22 cellular contexts compared by ENCODE assay signal in the genomic region with DNA sequence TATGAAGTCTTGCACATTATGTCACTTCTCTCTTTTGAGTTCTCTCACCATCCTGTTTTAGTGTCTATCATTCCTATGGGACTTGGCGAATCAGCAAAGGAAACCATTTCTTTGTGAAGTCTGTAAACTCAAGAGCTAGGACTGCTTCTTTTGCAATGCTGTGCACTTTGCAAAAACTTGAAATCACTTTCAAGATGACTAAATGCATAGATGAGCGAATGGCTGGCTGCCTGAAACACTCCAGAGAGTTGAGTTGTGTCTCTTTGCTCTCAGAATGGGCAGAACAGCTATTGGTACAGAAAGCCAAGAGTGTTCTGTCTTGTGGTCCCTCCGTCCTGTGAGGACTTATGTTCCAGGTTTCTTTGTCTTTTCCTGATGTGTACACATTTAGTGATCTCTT. TPM values are rescaled to one million over a fixed set of nuclear protein-coding genes. Genes with fewer than 3 reads are reported as not detected.
DNase-seq lines count a peak whose midpoint lies in the region; ATAC-seq lines count a peak whose summit lies in the region.
"Had no signal": no experiment of that assay in that cellular context is flagged by ENCODE, and none has a peak within 500 bp of the region (broad histone marks: within the 10 kb centered on the region; RNA-seq: fewer than 3 reads in every experiment).

No MANE protein-coding gene starts in this region.

- H3K4me2 ChIP-seq in mesenchymal stem cell (ENCODE audit: low read length, poor library complexity, severe bottlenecking), result no peak overlapping the region

- peak; percentile 27 for DNase-seq in activated CD4-positive, alpha-beta T cell treated with anti-CD3 and anti-CD28 coated beads for 36 hours
- no peak for DNase-seq in activated CD4-positive, alpha-beta T cell treated with anti-CD3 and anti-CD28 coated beads for 1 hour
- DNase-seq in mesenchymal stem cell, result no peak
- DNase-seq in activated CD4-positive, alpha-beta T cell treated with anti-CD3 and anti-CD28 coated beads, Interleukin-2, amount 50 U/mL, for 48 hours, result no peak
- DNase-seq in EL, result no peak
- DNase-seq: activated CD4-positive, alpha-beta T cell treated with anti-CD3 and anti-CD28 coated beads, Interleukin-2, amount 50 U/mL, for 1 hour; activated T-cell treated with anti-CD3 and anti-CD28 coated beads, Interleukin-2, amount 50 U/mL, for 1 hour; BE2C; dermis blood vessel endothelial cell; gastrocnemius medialis; Kasumi-1; kidney glomerular epithelial cell; NCI-H1417 treated with DMSO at 0.1 percent for 48 hours; NCI-H526; small intestine; tibial artery had no signal

- CTCF ChIA-PET in activated CD4-positive, alpha-beta T cell treated with anti-CD3 and anti-CD28 coated beads for 36 hours (lab: Charles Lee), result interaction anchor here (0.6 to 1.2 kb wide), 3 partner anchors 29 to 436 kb away, joined by 3 read pairs; no protein-coding TSS in a partner anchor

- no peak overlapping the region for H2AFZ ChIP-seq in mesenchymal stem cell (ENCODE audit: low read depth, low read length)

- no peaks in the 10 kb centered on the region for H3K36me3 ChIP-seq in mesenchymal stem cell (ENCODE audit: control insufficient read depth in 1 of 2, insufficient read depth in 2 of 2, low read depth in 1 of 2, low read length in 2 of 2)
- H3K36me3 ChIP-seq: BE2C, gastrocnemius medialis, tibial artery had no signal

- H3K18ac ChIP-seq in mesenchymal stem cell (ENCODE audit: low read depth in 1 of 2, low read length in 2 of 2), result no peak overlapping the region

- H3K27ac ChIP-seq in mesenchymal stem cell (ENCODE audit: low read length, poor library complexity, severe bottlenecking), result no peak overlapping the region
- H3K27ac ChIP-seq: 22Rv1, gastrocnemius medialis, tibial artery had no signal

- intact Hi-C loops in activated CD4-positive, alpha-beta T cell treated with anti-CD3 and anti-CD28 coated beads for 36 hours (cut with DNase I, micrococcal nuclease), result no loop called here

- no peak overlapping the region for H4K91ac ChIP-seq in mesenchymal stem cell (ENCODE audit: low read length)

- peaks cover 1% of the 10 kb centered on the region for H3K9me3 Mint-ChIP-seq in activated CD4-positive, alpha-beta T cell treated with anti-CD3 and anti-CD28 coated beads for 36 hours (ENCODE audit: low read depth)
- H3K9me3 Mint-ChIP-seq: natural killer cell treated with Interleukin-12 subunit alpha and Interleukin-12 subunit beta and Interleukin-15 and Interleukin-18, amount 100 ng/mL, for 72 hours had no signal

- H3K27me3 ChIP-seq in mesenchymal stem cell (ENCODE audit: control insufficient read depth in 1 of 2, insufficient read depth in 1 of 2, low read length in 2 of 2), result no peaks in the 10 kb centered on the region
- H3K27me3 ChIP-seq: BE2C, gastrocnemius medialis, tibial artery had no signal

- H2BK5ac ChIP-seq in mesenchymal stem cell (ENCODE audit: low read depth, low read length, poor library complexity, severe bottlenecking), result no peak overlapping the region

- no peak overlapping the region for H2AK5ac ChIP-seq in mesenchymal stem cell (ENCODE audit: low read length, severe bottlenecking)

- H3K79me1 ChIP-seq in mesenchymal stem cell (replicated peaks; ENCODE audit: low read length, poor library complexity, severe bottlenecking), result no peaks in the 10 kb centered on the region

- WGBS in mesenchymal stem cell, result 73% methylated on average over 3 of the region's 3 CpGs

- ATAC-seq in activated CD4-positive, alpha-beta T cell treated with anti-CD3 and anti-CD28 coated beads for 36 hours, result peak; percentile 86
- ATAC-seq in GM21390 (IDR thresholded peaks at IDR 0.05; ENCODE audit: unreplicated experiment) (peak; percentile 89), HG03108 (IDR thresholded peaks at IDR 0.05; ENCODE audit: unreplicated experiment) (peak; percentile 49), HG02981 (IDR thresholded peaks at IDR 0.05; ENCODE audit: unreplicated experiment) (no peak)
- ATAC-seq: gastrocnemius medialis had no signal

- H3K4me3 Mint-ChIP-seq in activated CD4-positive, alpha-beta T cell treated with anti-CD3 and anti-CD28 coated beads for 36 hours, result no peak overlapping the region
- H3K4me3 Mint-ChIP-seq: memory B cell; natural killer cell treated with Interleukin-12 subunit alpha and Interleukin-12 subunit beta and Interleukin-15 and Interleukin-18, amount 100 ng/mL, for 72 hours had no signal

- H2BK12ac ChIP-seq in mesenchymal stem cell (ENCODE audit: low read length in 2 of 2), result no peak overlapping the region

- no peak overlapping the region for H3K14ac ChIP-seq in mesenchymal stem cell (ENCODE audit: low read length in 2 of 2)

- H2BK15ac ChIP-seq in mesenchymal stem cell (ENCODE audit: low read depth, poor library complexity, severe bottlenecking), result no peak overlapping the region

- no peaks in the 10 kb centered on the region for H3K9me3 ChIP-seq in mesenchymal stem cell (ENCODE audit: control insufficient read depth, low read length)
- H3K9me3 ChIP-seq: BE2C, gastrocnemius medialis, tibial artery had no signal

- H3K4me3 ChIP-seq in mesenchymal stem cell (ENCODE audit: insufficient read depth in 1 of 2, low read depth in 1 of 2, low read length in 2 of 2), result no peak overlapping the region
- H3K4me3 ChIP-seq: gastrocnemius medialis, tibial artery had no signal

- peak overlapping the region; percentile 27 for H3K9ac ChIP-seq in mesenchymal stem cell (ENCODE audit: low read length)

- H4K8ac ChIP-seq in mesenchymal stem cell (ENCODE audit: low read length), result no peak overlapping the region

- H2BK120ac ChIP-seq in mesenchymal stem cell (ENCODE audit: low read depth, low read length), result no peak overlapping the region

- H3K27me3 Mint-ChIP-seq in activated CD4-positive, alpha-beta T cell treated with anti-CD3 and anti-CD28 coated beads for 36 hours, result peaks cover 2% of the 10 kb centered on the region

- H3K4me1 Mint-ChIP-seq in activated CD4-positive, alpha-beta T cell treated with anti-CD3 and anti-CD28 coated beads for 36 hours, result peaks cover 11% of the 10 kb centered on the region
- H3K4me1 Mint-ChIP-seq: memory B cell had no signal

- H3K23ac ChIP-seq in mesenchymal stem cell (ENCODE audit: low read length in 2 of 2), result no peak overlapping the region

- no peaks in the 10 kb centered on the region for H3K36me3 Mint-ChIP-seq in activated CD4-positive, alpha-beta T cell treated with anti-CD3 and anti-CD28 coated beads for 36 hours (ENCODE audit: low read depth)
- H3K36me3 Mint-ChIP-seq: natural killer cell treated with Interleukin-12 subunit alpha and Interleukin-12 subunit beta and Interleukin-15 and Interleukin-18, amount 100 ng/mL, for 72 hours had no signal

- H3K4ac ChIP-seq in mesenchymal stem cell (ENCODE audit: low read depth in 1 of 2, low read length in 2 of 2), result no peak overlapping the region

- H3K27ac Mint-ChIP-seq in activated CD4-positive, alpha-beta T cell treated with anti-CD3 and anti-CD28 coated beads for 36 hours, result no peak overlapping the region
- H3K27ac Mint-ChIP-seq: memory B cell; natural killer cell treated with Interleukin-12 subunit alpha and Interleukin-12 subunit beta and Interleukin-15 and Interleukin-18, amount 100 ng/mL, for 72 hours had no signal

- H3K4me1 ChIP-seq in mesenchymal stem cell (ENCODE audit: control insufficient read depth, insufficient read depth, low read depth, low read length), result no peaks in the 10 kb centered on the region
- H3K4me1 ChIP-seq: BE2C, gastrocnemius medialis, tibial artery had no signal

- POLR2A ChIA-PET in activated CD4-positive, alpha-beta T cell treated with anti-CD3 and anti-CD28 coated beads for 36 hours (lab: Charles Lee), result no interaction called here

RNA-seq across cellular contexts. Expression of gene ELMO1, which starts 18.4 kb away (rescaled TPM):
- total RNA-seq in activated CD4-positive, alpha-beta T cell treated with anti-CD3 and anti-CD28 coated beads for 36 hours, result 100 to 1,000 TPM in 1 of 2 experiments, 10 to 100 TPM in 1; 96.2 to 173 TPM
- polyA plus RNA-seq in mesenchymal stem cell (2013, experiment 1 of 2), result 0.25 TPM
- polyA plus RNA-seq in mesenchymal stem cell (2013, experiment 2 of 2), result 0.26 TPM
